8 cellular contexts compared by ENCODE assay signal in the genomic region with DNA sequence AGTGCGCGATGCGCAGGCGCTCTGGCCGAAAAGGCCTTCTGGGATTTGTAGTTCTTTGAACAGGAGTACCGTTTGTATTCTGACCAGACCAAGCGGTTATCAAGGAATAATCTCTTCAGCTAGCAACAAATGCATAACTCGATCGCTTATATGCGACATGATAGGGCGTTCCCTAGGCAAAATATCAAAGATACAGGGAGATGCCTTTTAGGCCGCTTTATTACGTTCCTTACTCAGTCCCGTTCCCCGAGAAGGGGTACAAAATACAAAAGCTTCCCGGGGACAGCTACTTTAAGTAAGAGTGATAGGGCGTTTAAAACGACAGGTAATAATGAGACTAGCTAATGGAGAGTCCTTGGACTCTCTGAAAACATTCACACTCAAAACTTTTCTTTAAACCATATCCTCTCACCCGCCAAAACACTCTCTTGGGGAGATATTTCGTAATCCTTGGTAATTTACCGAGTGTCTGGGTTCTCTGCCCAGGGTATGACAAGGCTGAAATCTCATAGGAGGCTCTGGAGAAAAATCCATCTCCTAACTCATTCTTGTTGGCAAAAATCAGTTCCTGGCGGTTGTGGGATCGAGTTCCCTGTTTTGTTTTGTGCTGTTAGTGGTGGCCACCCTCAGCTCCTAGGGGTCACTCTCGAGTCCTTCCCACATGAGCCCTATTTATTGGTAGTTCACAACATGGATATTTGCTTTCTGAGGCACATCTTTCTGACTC. TPM values are rescaled to one million over a fixed set of nuclear protein-coding genes. Genes with fewer than 3 reads are reported as not detected.
DNase-seq lines count a peak whose midpoint lies in the region; FAIRE-seq and TF ChIP-seq lines count a peak whose summit lies in the region.

No MANE protein-coding gene starts in this region.

- H3K27ac Mint-ChIP-seq in activated CD4-positive, alpha-beta T cell treated with anti-CD3 and anti-CD28 coated beads, Interleukin-2, amount 10 ng/mL, durations not matched to agents 24 days and 14 days = peak overlapping the region; percentile 99

- H3K9ac ChIP-seq in mucosa of rectum (ENCODE audit: low read depth in 1 of 2, low read length in 2 of 2) = peak overlapping the region; percentile 82 to 95

- H3K4me3 ChIP-seq in HAP-1 = peak overlapping the region; percentile 76
- peak overlapping the region; percentile 75 to 96 (median 84) for H3K4me3 ChIP-seq in esophagus squamous epithelium
- peak overlapping the region; percentile 95 to 98 for H3K4me3 ChIP-seq in mucosa of rectum (ENCODE audit: low read length in 2 of 2)

- no peaks in the 10 kb centered on the region for H3K9me3 Mint-ChIP-seq in activated CD4-positive, alpha-beta T cell treated with anti-CD3 and anti-CD28 coated beads, Interleukin-2, amount 10 ng/mL, durations not matched to agents 24 days and 14 days

- H3K4me3 Mint-ChIP-seq in activated CD4-positive, alpha-beta T cell treated with anti-CD3 and anti-CD28 coated beads, Interleukin-2, amount 10 ng/mL, durations not matched to agents 24 days and 14 days = peak overlapping the region; percentile 94

- H3K9me3 ChIP-seq in HAP-1 (no peaks in the 10 kb centered on the region), esophagus squamous epithelium (no peaks in the 10 kb centered on the region), mucosa of rectum (ENCODE audit: control insufficient read depth in 2 of 2, low read length in 2 of 2) (no peaks in the 10 kb centered on the region)

- H3K4me1 ChIP-seq in HAP-1 = peaks cover 15% of the 10 kb centered on the region
- peaks cover 0 to 50% (median 23%) of the 10 kb centered on the region in 3 donors for H3K4me1 ChIP-seq in esophagus squamous epithelium
- H3K4me1 ChIP-seq in mucosa of rectum (ENCODE audit: control insufficient read depth in 2 of 2, insufficient read depth in 2 of 2, low read length in 2 of 2) = peaks cover 15 to 24% of the 10 kb centered on the region in 2 donors

- WGBS in esophagus squamous epithelium, 2 donors = 1 to 2% methylated on average over 19 of the region's 24 CpGs

- peaks cover 17% of the 10 kb centered on the region for H3K36me3 Mint-ChIP-seq in activated CD4-positive, alpha-beta T cell treated with anti-CD3 and anti-CD28 coated beads, Interleukin-2, amount 10 ng/mL, durations not matched to agents 24 days and 14 days (ENCODE audit: low read depth)

- H3K36me3 ChIP-seq in HAP-1 (replicated peaks) = peaks cover 7% of the 10 kb centered on the region
- peaks cover 0 to 4% (median 0%) of the 10 kb centered on the region in 3 donors for H3K36me3 ChIP-seq in esophagus squamous epithelium
- peaks cover 4% of the 10 kb centered on the region in 2 donors for H3K36me3 ChIP-seq in mucosa of rectum (ENCODE audit: control insufficient read depth in 2 of 2, insufficient read depth in 2 of 2, low read length in 2 of 2)

- no peak for TF ChIP-seq CTCF in esophagus squamous epithelium (IDR thresholded peaks at IDR 0.05)

- TF ChIP-seq POLR2A in esophagus squamous epithelium (IDR thresholded peaks at IDR 0.05) = no peak

- peaks cover 6% of the 10 kb centered on the region for H3K27me3 Mint-ChIP-seq in activated CD4-positive, alpha-beta T cell treated with anti-CD3 and anti-CD28 coated beads, Interleukin-2, amount 10 ng/mL, durations not matched to agents 24 days and 14 days

- no peak for FAIRE-seq in urothelium cell line (lab: Jason Lieb, UNC)

- H3K27ac ChIP-seq in esophagus squamous epithelium (peak overlapping the region; percentile 91 to 97 (median 94)), mucosa of rectum (ENCODE audit: low read depth in 2 of 2, low read length in 2 of 2) (peak overlapping the region; percentile 89 to 91)

- H3K27me3 ChIP-seq in HAP-1 (ENCODE audit: low read depth) (no peaks in the 10 kb centered on the region), esophagus squamous epithelium (no peaks in the 10 kb centered on the region), mucosa of rectum (ENCODE audit: control insufficient read depth in 2 of 2, insufficient read depth in 2 of 2, low read length in 2 of 2) (no peaks in the 10 kb centered on the region)

- intact Hi-C loops in activated CD4-positive, alpha-beta T cell treated with anti-CD3 and anti-CD28 coated beads, Interleukin-2, amount 10 ng/mL, durations not matched to agents 24 days and 14 days (cut with micrococcal nuclease) = loop anchor here (1.0 to 10.0 kb wide), 6 partner anchors 39 to 833 kb away; a partner anchor contains a TSS
- intact Hi-C loops in esophagus squamous epithelium (cut with DNase I) = no loop called here

- in situ Hi-C loops in HAP-1 (cut with MboI; ENCODE audit: low sequenced_read_pairs) = no loop called here

- H3K4me1 Mint-ChIP-seq in activated CD4-positive, alpha-beta T cell treated with anti-CD3 and anti-CD28 coated beads, Interleukin-2, amount 10 ng/mL, durations not matched to agents 24 days and 14 days = peaks cover 25% of the 10 kb centered on the region

- peak; percentile 63 for DNase-seq in activated CD4-positive, alpha-beta T cell treated with anti-CD3 and anti-CD28 coated beads, Interleukin-2, amount 10 ng/mL, durations not matched to agents 24 days and 14 days
- DNase-seq in activated CD4-positive, alpha-beta T cell treated with anti-CD3 and anti-CD28 coated beads for 1 hour = no peak
- DNase-seq in HAP-1 (ENCODE audit: low spot score in 2 of 2) = peak; percentile 50 to 97
- DNase-seq in M059J (ENCODE audit: low read depth) = peak; percentile 43
- peak; percentile 29 for DNase-seq in UCSD-AML1 (lab: John Stamatoyannopoulos, UW; ENCODE audit: unreplicated experiment)
- DNase-seq in esophagus squamous epithelium (lab: John Stamatoyannopoulos, UW) = no peak
- peak; percentile 53 for DNase-seq in urothelium cell line (ENCODE audit: low spot score)

RNA-seq across cellular contexts. Expression of a gene that starts 0.4 kb away (rescaled TPM):
- 121 TPM in 2 replicates for total RNA-seq in activated CD4-positive, alpha-beta T cell treated with anti-CD3 and anti-CD28 coated beads, Interleukin-2, amount 10 ng/mL, durations not matched to agents 24 days and 14 days
- total RNA-seq in M059J (2014; rRNA removed; shearing (Covaris generic)) = 65.0 and 99.5 TPM in 2 replicates
- 10 to 100 TPM; 23.1 to 45.4 (median 40.1) TPM for total RNA-seq in esophagus squamous epithelium

RNA-seq across cellular contexts. Expression of a gene that starts 38.5 kb away (rescaled TPM):
- total RNA-seq in activated CD4-positive, alpha-beta T cell treated with anti-CD3 and anti-CD28 coated beads, Interleukin-2, amount 10 ng/mL, durations not matched to agents 24 days and 14 days = 4.9 and 5.3 TPM in 2 replicates
- 4.9 and 5.4 TPM in 2 replicates for total RNA-seq in M059J (2014; rRNA removed; shearing (Covaris generic))
- 1 to 10 TPM; 3.6 to 5.4 (median 4.4) TPM for total RNA-seq in esophagus squamous epithelium

RNA-seq across cellular contexts. Expression of a gene that starts 53.5 kb away (rescaled TPM):
- 184 and 190 TPM in 2 replicates for total RNA-seq in activated CD4-positive, alpha-beta T cell treated with anti-CD3 and anti-CD28 coated beads, Interleukin-2, amount 10 ng/mL, durations not matched to agents 24 days and 14 days
- total RNA-seq in M059J (2014; rRNA removed; shearing (Covaris generic)) = 332 and 421 TPM in 2 replicates
- total RNA-seq in esophagus squamous epithelium = 100 to 1,000 TPM; 125 to 487 (median 290) TPM

RNA-seq across cellular contexts. Expression of a gene that starts 53.5 kb away (rescaled TPM):
- 17.9 and 19.2 TPM in 2 replicates for total RNA-seq in activated CD4-positive, alpha-beta T cell treated with anti-CD3 and anti-CD28 coated beads, Interleukin-2, amount 10 ng/mL, durations not matched to agents 24 days and 14 days
- 20.4 and 27.7 TPM in 2 replicates for total RNA-seq in M059J (2014; rRNA removed; shearing (Covaris generic))
- 1 to 10 TPM; 4.2 to 8.8 (median 6.7) TPM for total RNA-seq in esophagus squamous epithelium

Comparison
In these comparisons a context has a peak if more than half of its experiments do, and no peak if none do; other contexts are left out.
1. DNase-seq: peak in activated CD4-positive, alpha-beta T cell treated with anti-CD3 and anti-CD28 coated beads, Interleukin-2, amount 10 ng/mL, durations not matched to agents 24 days and 14 days (single experiment), HAP-1 (2 of 2), M059J (single experiment), UCSD-AML1 (single experiment) and urothelium cell line (single experiment); none in activated CD4-positive, alpha-beta T cell treated with anti-CD3 and anti-CD28 coated beads for 1 hour (single experiment) and esophagus squamous epithelium (single experiment).
2. Peak in every context shown above with its lines, with median percentiles within 50 percentile points of each other: H3K4me3 ChIP-seq.